In genomic region chr16:24966599-24966998, GRCh38 we compare ENCODE assay signal across 17 cellular contexts. TPM values are rescaled to one million over a fixed set of nuclear protein-coding genes. Genes with fewer than 3 reads are reported as not detected.
DNase-seq lines count a peak whose midpoint lies in the region; ATAC-seq, FAIRE-seq and TF ChIP-seq lines count a peak whose summit lies in the region.
"Had no signal": no experiment of that assay in that cellular context is flagged by ENCODE, and none has a peak within 500 bp of the region (broad histone marks: within the 10 kb centered on the region; RNA-seq: fewer than 3 reads in every experiment).

No MANE protein-coding gene starts in this region.

- in situ Hi-C loops in Panc1 (cut with HindIII; ENCODE audit: low pct_unique_long_range_greater_than_20kb, low sequenced_read_pairs), result no loop called here

- H3K27ac Mint-ChIP-seq in H9 (no peak overlapping the region), endothelial cell (ENCODE audit: unreplicated experiment) (no peak overlapping the region)
- H3K27ac Mint-ChIP-seq in CD8-positive, alpha-beta memory T cell, result peak overlapping the region in 1 of 8 donors; percentile 65
- H3K27ac Mint-ChIP-seq: CD8-positive, alpha-beta T cell had no signal

- ATAC-seq in Panc1, result peak; percentile 28; the same call in 1 of the 2 replicates
- ATAC-seq in left colon, result peak; percentile 61
- no peak for ATAC-seq in GM18498 (IDR thresholded peaks at IDR 0.05; ENCODE audit: unreplicated experiment)
- ATAC-seq: A549; CD8-positive, alpha-beta T cell had no signal

- peaks cover 57 to 90% (median 81%) of the 10 kb centered on the region in 3 experiments for H3K36me3 Mint-ChIP-seq in H9 (ENCODE audit: insufficient read depth in 1 of 3, low read depth in 3 of 3)
- peaks cover 78% of the 10 kb centered on the region for H3K36me3 Mint-ChIP-seq in endothelial cell (ENCODE audit: low read depth, unreplicated experiment)
- H3K36me3 Mint-ChIP-seq in CD8-positive, alpha-beta memory T cell, result peaks cover 47 to 89% (median 48%) of the 10 kb centered on the region in 3 donors

- H3K18ac ChIP-seq in H9 (ENCODE audit: insufficient read length, low read depth, low read length), result no peak overlapping the region

- H3K4me1 Mint-ChIP-seq in H9, result no peaks in the 10 kb centered on the region
- peaks cover 22% of the 10 kb centered on the region for H3K4me1 Mint-ChIP-seq in endothelial cell (ENCODE audit: unreplicated experiment)
- H3K4me1 Mint-ChIP-seq in CD8-positive, alpha-beta memory T cell, result peaks cover 0 to 4% (median 0%) of the 10 kb centered on the region in 3 donors
- H3K4me1 Mint-ChIP-seq: CD14-positive monocyte had no signal

- H4K20me1 ChIP-seq in H9 (ENCODE audit: control insufficient read depth, insufficient read depth, insufficient read length), result no peaks in the 10 kb centered on the region

- no peaks in the 10 kb centered on the region for H3K79me2 ChIP-seq in H9 (ENCODE audit: insufficient read depth, low read length)

- no peak overlapping the region for H2BK20ac ChIP-seq in H9 (ENCODE audit: low read depth, low read length, poor library complexity, severe bottlenecking)

- peaks cover 15 to 19% of the 10 kb centered on the region in 2 experiments for H3K9me3 Mint-ChIP-seq in H9
- peaks cover 4% of the 10 kb centered on the region for H3K9me3 Mint-ChIP-seq in endothelial cell (ENCODE audit: unreplicated experiment)
- peaks cover 0 to 9% (median 0%) of the 10 kb centered on the region in 5 donors for H3K9me3 Mint-ChIP-seq in CD8-positive, alpha-beta memory T cell

- H3K14ac ChIP-seq in H9 (ENCODE audit: insufficient read depth, low read length), result no peak overlapping the region

- DNase-seq in H9 (peak; percentile 2), Panc1 (ENCODE audit: low read depth, low spot score) (no peak), left colon (no peak), small intestine (peak; percentile 54), endothelial cell (ENCODE audit: low spot score) (no peak)
- DNase-seq in CD8-positive, alpha-beta memory T cell, result no peak
- DNase-seq: Caco-2; CD8-positive, alpha-beta T cell; DND-41; GDM1; GOT3 had no signal

- H3K79me1 ChIP-seq in H9 (ENCODE audit: insufficient read depth, low read depth, low read length, poor library complexity, severe bottlenecking), result no peaks in the 10 kb centered on the region

- BruUV-seq in Panc1 (replicated peaks; lab: Mats Ljungman, UMichigan), result no TSS peak

- H3K36me3 ChIP-seq in Panc1 (ENCODE audit: control insufficient read depth, insufficient read depth, low read length), result peaks cover 10% of the 10 kb centered on the region; the same call in 1 of the 2 replicates
- peaks cover 15 to 41% of the 10 kb centered on the region in 2 donors for H3K36me3 ChIP-seq in small intestine (ENCODE audit: control insufficient read depth in 2 of 2, insufficient read depth in 2 of 2, low read length in 2 of 2)
- peaks cover 55% of the 10 kb centered on the region for H3K36me3 ChIP-seq in CD8-positive, alpha-beta memory T cell (ENCODE audit: insufficient read depth, low read length)

- H2BK5ac ChIP-seq in H9 (ENCODE audit: insufficient read length, low read length), result no peak overlapping the region

- H3K23ac ChIP-seq in H9 (ENCODE audit: insufficient read length, low read depth, low read length), result no peak overlapping the region

- no peak overlapping the region for H2AK5ac ChIP-seq in H9 (ENCODE audit: insufficient read length, low read length)

- H2BK12ac ChIP-seq in H9 (ENCODE audit: insufficient read length, low read depth, low read length), result no peak overlapping the region

- no peak overlapping the region for H4K91ac ChIP-seq in H9 (ENCODE audit: insufficient read length, low read depth, low read length)

- no peak overlapping the region for H3T11ph ChIP-seq in H9 (ENCODE audit: low read length)

- H3K9ac ChIP-seq in H9 (ENCODE audit: extremely low read depth, insufficient read length, low read length), result no peak overlapping the region

- no peak overlapping the region for H3K4me3 ChIP-seq in Panc1 (ENCODE audit: low read depth in 2 of 2, low read length in 2 of 2)
- H3K4me3 ChIP-seq in small intestine (ENCODE audit: low read depth in 1 of 2, low read length in 2 of 2), result no peak overlapping the region
- no peak overlapping the region for H3K4me3 ChIP-seq in CD8-positive, alpha-beta memory T cell (ENCODE audit: low read length)
- H3K4me3 ChIP-seq: A549, HAP-1 had no signal

- no peak overlapping the region for H4K5ac ChIP-seq in H9 (ENCODE audit: insufficient read length, low read depth, low read length)

- H3K4me1 ChIP-seq in H9 (ENCODE audit: insufficient read depth, low read length) (no peaks in the 10 kb centered on the region), Panc1 (ENCODE audit: control insufficient read depth, insufficient read depth, low read length) (no peaks in the 10 kb centered on the region), small intestine (ENCODE audit: control insufficient read depth in 2 of 2, insufficient read depth in 1 of 2, low read depth in 1 of 2, low read length in 1 of 2) (no peaks in the 10 kb centered on the region)
- H3K4me1 ChIP-seq in CD8-positive, alpha-beta memory T cell (ENCODE audit: insufficient read depth, low read length), result no peaks in the 10 kb centered on the region
- H3K4me1 ChIP-seq: A549, Caco-2, HAP-1 had no signal

- POLR2A ChIA-PET in Panc1 (lab: Charles Lee), result no interaction called here
- POLR2A ChIA-PET in CD8-positive, alpha-beta memory T cell (lab: Charles Lee), result no interaction called here

- no peak overlapping the region for H2BK120ac ChIP-seq in H9 (ENCODE audit: low read depth, low read length, poor library complexity, severe bottlenecking)

- no peak overlapping the region for H4K8ac ChIP-seq in H9 (replicated peaks; ENCODE audit: insufficient read length, low read depth, low read length)

- H3K27me3 ChIP-seq in H9 (ENCODE audit: insufficient read depth, low read length) (no peaks in the 10 kb centered on the region), Panc1 (ENCODE audit: control insufficient read depth, insufficient read depth, low read length) (no peaks in the 10 kb centered on the region), small intestine (ENCODE audit: control insufficient read depth in 2 of 2, insufficient read depth in 2 of 2, low read length in 2 of 2) (no peaks in the 10 kb centered on the region)
- H3K27me3 ChIP-seq in CD8-positive, alpha-beta memory T cell (ENCODE audit: insufficient read depth, low read length, poor library complexity, severe bottlenecking), result no peaks in the 10 kb centered on the region

- no peaks in the 10 kb centered on the region for H3K23me2 ChIP-seq in H9 (ENCODE audit: insufficient read length, low read depth, low read length, poor library complexity, severe bottlenecking)

- H3K56ac ChIP-seq in H9 (ENCODE audit: insufficient read length, low read depth, low read length), result no peak overlapping the region

- H3K27me3 Mint-ChIP-seq in H9 (ENCODE audit: low read depth), result no peaks in the 10 kb centered on the region
- peaks cover 2% of the 10 kb centered on the region for H3K27me3 Mint-ChIP-seq in endothelial cell (ENCODE audit: unreplicated experiment)
- H3K27me3 Mint-ChIP-seq in CD8-positive, alpha-beta memory T cell, result no peaks in the 10 kb centered on the region

- H3K4ac ChIP-seq in H9 (ENCODE audit: low read depth, low read length), result no peak overlapping the region

- H3K4me3 Mint-ChIP-seq in H9 (no peak overlapping the region), endothelial cell (ENCODE audit: unreplicated experiment) (no peak overlapping the region)
- no peak overlapping the region for H3K4me3 Mint-ChIP-seq in CD8-positive, alpha-beta memory T cell
- H3K4me3 Mint-ChIP-seq: CD14-positive monocyte; CD8-positive, alpha-beta T cell had no signal

- TF ChIP-seq CTCF in H9 (conservative IDR thresholded peaks at IDR 0.05) (no peak), Panc1 (IDR thresholded peaks at IDR 0.05) (no peak), endothelial cell (IDR thresholded peaks at IDR 0.05; ENCODE audit: unreplicated experiment) (no peak)

- no peak overlapping the region for H2BK15ac ChIP-seq in H9 (ENCODE audit: low read depth, low read length)

- FAIRE-seq in small intestine (lab: Jason Lieb, UNC), result no peak
- FAIRE-seq: A549, GM12892, GM19239 had no signal

- WGBS in H9 (ENCODE audit: extremely low coverage, insufficient read length, low lambda C conversion rate), result no CpG with 5 or more reads among the region's 2 CpGs
- 61 to 84% (median 76%) methylated on average over 2 of the region's 2 CpGs for WGBS in small intestine, 3 donors

- no peak overlapping the region for H3K27ac ChIP-seq in H9 (ENCODE audit: insufficient read length, low read depth, low read length)
- H3K27ac ChIP-seq in Panc1 (ENCODE audit: low read length), result no peak overlapping the region
- no peak overlapping the region for H3K27ac ChIP-seq in small intestine (ENCODE audit: low read depth in 1 of 2, low read length in 1 of 2)
- no peak overlapping the region for H3K27ac ChIP-seq in CD8-positive, alpha-beta memory T cell (ENCODE audit: low read depth, low read length)
- H3K27ac ChIP-seq: A549 had no signal

- H2AFZ ChIP-seq in H9 (ENCODE audit: low read length), result no peak overlapping the region

- H3K9me3 ChIP-seq in H9 (ENCODE audit: control insufficient read depth, low read depth, low read length), result no peaks in the 10 kb centered on the region
- H3K9me3 ChIP-seq in Panc1 (ENCODE audit: control insufficient read depth, insufficient read depth, low read depth, low read length), result peaks cover 16% of the 10 kb centered on the region; the same call in 1 of the 2 replicates
- no peaks in the 10 kb centered on the region for H3K9me3 ChIP-seq in small intestine (ENCODE audit: control insufficient read depth, low read depth)
- no peaks in the 10 kb centered on the region for H3K9me3 ChIP-seq in CD8-positive, alpha-beta memory T cell (ENCODE audit: low read length)
- H3K9me3 ChIP-seq: Caco-2, HAP-1 had no signal

- CTCF ChIA-PET in Panc1 (lab: Charles Lee), result no interaction called here
- CTCF ChIA-PET in CD8-positive, alpha-beta memory T cell (lab: Charles Lee), result no interaction called here

- H3K4me2 ChIP-seq in H9 (ENCODE audit: insufficient read depth, insufficient read length, low read length), result no peak overlapping the region
- H3K4me2 ChIP-seq: A549 had no signal

- intact Hi-C loops in Panc1 (cut with micrococcal nuclease; ENCODE audit: unreplicated experiment), result no loop called here
- intact Hi-C loops in left colon (cut with DNase I, micrococcal nuclease), result no loop called here

RNA-seq across cellular contexts. Expression of gene ARHGAP17, which starts 48.6 kb away (rescaled TPM):
- total RNA-seq in H9 (2021), result 83.4 and 89.7 TPM in 2 replicates
- total RNA-seq in Panc1 (2021; ENCODE audit: unreplicated experiment), result 113 TPM
- 75.4 TPM for polyA plus RNA-seq in Panc1 (2012; ENCODE audit: insufficient read length)
- 100 to 1,000 TPM; 107 to 129 TPM for total RNA-seq in left colon
- polyA plus RNA-seq in small intestine, result 10 to 100 TPM; 37.9 to 76.7 (median 55.1) TPM
- total RNA-seq in endothelial cell (ENCODE audit: unreplicated experiment), result 125 TPM
- total RNA-seq in CD8-positive, alpha-beta memory T cell, result 10 to 100 TPM; 52.6 to 58.5 TPM
- polyA plus RNA-seq in CD8-positive, alpha-beta memory T cell, result 41.7 TPM

Comparison
In these comparisons a context has a peak if more than half of its experiments do, and no peak if none do; other contexts are left out.
1. DNase-seq: peak in H9 (single experiment) and small intestine (single experiment); none in Panc1 (single experiment), left colon (0 of 2), endothelial cell (single experiment) and CD8-positive, alpha-beta memory T cell (0 of 5).